ENCODE assay signal across 8 cellular contexts in genomic region chr15:59349715-59350420, GRCh38. TPM values are rescaled to one million over a fixed set of nuclear protein-coding genes. Genes with fewer than 3 reads are reported as not detected.
A peak's percentile ranks its signal among the peaks of the same experiment; 100 is the strongest.
DNase-seq lines count a peak whose midpoint lies in the region; ATAC-seq and TF ChIP-seq lines count a peak whose summit lies in the region.

No MANE protein-coding gene starts in this region.

- H3K79me1 ChIP-seq in H9 (ENCODE audit: insufficient read depth, low read depth, low read length, poor library complexity, severe bottlenecking), result peaks cover 2% of the 10 kb centered on the region

- H3K4me2 ChIP-seq in H9 (ENCODE audit: insufficient read depth, insufficient read length, low read length), result no peak overlapping the region

- no peak overlapping the region for H2BK5ac ChIP-seq in H9 (ENCODE audit: insufficient read length, low read length)

- H3K27me3 ChIP-seq in AG04450 (ENCODE audit: control insufficient read depth, insufficient read depth, low read length), result no peaks in the 10 kb centered on the region
- H3K27me3 ChIP-seq in H9 (ENCODE audit: insufficient read depth, low read length), result 0 out of 2 replicates have a peak, but pooled peaks cover 2% of the 10 kb centered on the region

- no peak overlapping the region for H3K4ac ChIP-seq in H9 (ENCODE audit: low read depth, low read length)

- intact Hi-C loops in left cardiac atrium (cut with DNase I), result no loop called here

- H3T11ph ChIP-seq in H9 (ENCODE audit: low read length), result no peak overlapping the region

- H3K27ac Mint-ChIP-seq in H9, result peak overlapping the region; percentile 3 to 93 (median 75); a peak in 6 of 7 replicates
- peak overlapping the region; percentile 18 for H3K27ac Mint-ChIP-seq in activated T-cell treated with anti-CD3 and anti-CD28 coated beads, Interleukin-2, amount 50 U/mL, for 24 hours
- H3K27ac Mint-ChIP-seq in stimulated activated naive CD8-positive, alpha-beta T cell treated with anti-CD3 and anti-CD28 coated beads, Interleukin-15, Interleukin-2, amounts not matched to agents 100 ng/mL and 50 ng/mL, for 24 hours, result peak overlapping the region; percentile 81

- no peak overlapping the region for H2AFZ ChIP-seq in H9 (ENCODE audit: low read length)

- peak overlapping the region in 1 of 2 experiments; percentile 34; a peak in 1 of 5 replicates for H3K4me3 Mint-ChIP-seq in H9
- no peak overlapping the region for H3K4me3 Mint-ChIP-seq in activated T-cell treated with anti-CD3 and anti-CD28 coated beads, Interleukin-2, amount 50 U/mL, for 24 hours
- H3K4me3 Mint-ChIP-seq in stimulated activated naive CD8-positive, alpha-beta T cell treated with anti-CD3 and anti-CD28 coated beads, Interleukin-15, Interleukin-2, amounts not matched to agents 100 ng/mL and 50 ng/mL, for 24 hours, result peak overlapping the region; percentile 18

- H3K27me3 Mint-ChIP-seq in H9 (ENCODE audit: low read depth), result no peaks in the 10 kb centered on the region
- peaks cover 30% of the 10 kb centered on the region for H3K27me3 Mint-ChIP-seq in activated T-cell treated with anti-CD3 and anti-CD28 coated beads, Interleukin-2, amount 50 U/mL, for 24 hours
- peaks cover 4% of the 10 kb centered on the region for H3K27me3 Mint-ChIP-seq in stimulated activated naive CD8-positive, alpha-beta T cell treated with anti-CD3 and anti-CD28 coated beads, Interleukin-15, Interleukin-2, amounts not matched to agents 100 ng/mL and 50 ng/mL, for 24 hours

- DNase-seq in AG04450 (ENCODE audit: low read depth, low spot score), result peak; percentile 61
- no peak for DNase-seq in H9
- DNase-seq in activated T-cell treated with anti-CD3 and anti-CD28 coated beads, Interleukin-2, amount 50 U/mL, for 24 hours, result no peak
- peak; percentile 36 for DNase-seq in left cardiac atrium
- no peak for DNase-seq in RPMI8226

- H3K36me3 Mint-ChIP-seq in H9 (ENCODE audit: insufficient read depth in 1 of 3, low read depth in 3 of 3), result peaks cover 2 to 10% (median 4%) of the 10 kb centered on the region in 3 experiments; a peak in 5 of 7 replicates
- no peaks in the 10 kb centered on the region for H3K36me3 Mint-ChIP-seq in activated T-cell treated with anti-CD3 and anti-CD28 coated beads, Interleukin-2, amount 50 U/mL, for 24 hours (ENCODE audit: low read depth)
- no peaks in the 10 kb centered on the region for H3K36me3 Mint-ChIP-seq in stimulated activated naive CD8-positive, alpha-beta T cell treated with anti-CD3 and anti-CD28 coated beads, Interleukin-15, Interleukin-2, amounts not matched to agents 100 ng/mL and 50 ng/mL, for 24 hours (ENCODE audit: low read depth)

- no peaks in the 10 kb centered on the region for H3K9me3 Mint-ChIP-seq in H9
- no peaks in the 10 kb centered on the region for H3K9me3 Mint-ChIP-seq in activated T-cell treated with anti-CD3 and anti-CD28 coated beads, Interleukin-2, amount 50 U/mL, for 24 hours
- H3K9me3 Mint-ChIP-seq in stimulated activated naive CD8-positive, alpha-beta T cell treated with anti-CD3 and anti-CD28 coated beads, Interleukin-15, Interleukin-2, amounts not matched to agents 100 ng/mL and 50 ng/mL, for 24 hours, result no peaks in the 10 kb centered on the region

- no peak overlapping the region for H2BK12ac ChIP-seq in H9 (ENCODE audit: insufficient read length, low read depth, low read length)

- no peak overlapping the region for H3K18ac ChIP-seq in H9 (ENCODE audit: insufficient read length, low read depth, low read length)

- no peak overlapping the region for H3K4me3 ChIP-seq in AG04450 (ENCODE audit: low read depth, low read length)

- H3K14ac ChIP-seq in H9 (ENCODE audit: insufficient read depth, low read length), result no peak overlapping the region

- no peak overlapping the region for H2BK20ac ChIP-seq in H9 (ENCODE audit: low read depth, low read length, poor library complexity, severe bottlenecking)

- no peak overlapping the region for H4K91ac ChIP-seq in H9 (ENCODE audit: insufficient read length, low read depth, low read length)

- H3K4me1 Mint-ChIP-seq in H9, result peaks cover 84 to 90% of the 10 kb centered on the region in 2 experiments
- H3K4me1 Mint-ChIP-seq in activated T-cell treated with anti-CD3 and anti-CD28 coated beads, Interleukin-2, amount 50 U/mL, for 24 hours (ENCODE audit: low read depth), result peaks cover 29% of the 10 kb centered on the region
- peaks cover 67% of the 10 kb centered on the region for H3K4me1 Mint-ChIP-seq in stimulated activated naive CD8-positive, alpha-beta T cell treated with anti-CD3 and anti-CD28 coated beads, Interleukin-15, Interleukin-2, amounts not matched to agents 100 ng/mL and 50 ng/mL, for 24 hours (ENCODE audit: low read depth)

- H3K4me1 ChIP-seq in H9 (ENCODE audit: insufficient read depth, low read length), result peaks cover 32% of the 10 kb centered on the region

- H4K8ac ChIP-seq in H9 (replicated peaks; ENCODE audit: insufficient read length, low read depth, low read length), result no peak overlapping the region

- CTCF ChIA-PET in AG04450 (lab: Charles Lee), result interaction anchor here (0.6 to 1.0 kb wide), 2 partner anchors 29 to 103 kb away, joined by 3 read pairs; no protein-coding TSS in a partner anchor

- H2BK15ac ChIP-seq in H9 (ENCODE audit: low read depth, low read length), result no peak overlapping the region

- H3K9ac ChIP-seq in H9 (ENCODE audit: extremely low read depth, insufficient read length, low read length), result no peak overlapping the region

- H3K9me3 ChIP-seq in AG04450 (ENCODE audit: control insufficient read depth, insufficient read depth, low read length) (no peaks in the 10 kb centered on the region), H9 (ENCODE audit: control insufficient read depth, low read depth, low read length) (no peaks in the 10 kb centered on the region)

- no peak overlapping the region for H3K23ac ChIP-seq in H9 (ENCODE audit: insufficient read length, low read depth, low read length)

- H2AK5ac ChIP-seq in H9 (ENCODE audit: insufficient read length, low read length), result no peak overlapping the region

- TF ChIP-seq CTCF in AG04450 (IDR thresholded peaks at IDR 0.05; ENCODE audit: low read depth, low read length) (no peak), H9 (conservative IDR thresholded peaks at IDR 0.05) (no peak)

- H3K56ac ChIP-seq in H9 (ENCODE audit: insufficient read length, low read depth, low read length), result no peak overlapping the region

- peaks cover 4% of the 10 kb centered on the region; the same call in 1 of the 2 replicates for H3K79me2 ChIP-seq in H9 (ENCODE audit: insufficient read depth, low read length)

- peaks cover 2% of the 10 kb centered on the region for H3K23me2 ChIP-seq in H9 (ENCODE audit: insufficient read length, low read depth, low read length, poor library complexity, severe bottlenecking)

- ATAC-seq in left cardiac atrium (peak; percentile 73 to 99), HG03039 (IDR thresholded peaks at IDR 0.05; ENCODE audit: unreplicated experiment) (no peak), GM18511 (IDR thresholded peaks at IDR 0.05; ENCODE audit: unreplicated experiment) (no peak)

- H3K27ac ChIP-seq in AG04450 (ENCODE audit: low read depth, low read length) (peak overlapping the region; percentile 72), H9 (ENCODE audit: insufficient read length, low read depth, low read length) (peak overlapping the region; percentile 19)

- no peak overlapping the region for H2BK120ac ChIP-seq in H9 (ENCODE audit: low read depth, low read length, poor library complexity, severe bottlenecking)

- no peak overlapping the region for H4K5ac ChIP-seq in H9 (ENCODE audit: insufficient read length, low read depth, low read length)

- POLR2A ChIA-PET in AG04450 (lab: Yijun Ruan, JAX), result no interaction called here

- no CpG with 5 or more reads among the region's 4 CpGs for WGBS in H9 (ENCODE audit: extremely low coverage, insufficient read length, low lambda C conversion rate)

- no peaks in the 10 kb centered on the region for H4K20me1 ChIP-seq in H9 (ENCODE audit: control insufficient read depth, insufficient read depth, insufficient read length)

RNA-seq across cellular contexts. Expression of gene MYO1E, which starts 22.8 kb away (rescaled TPM):
- polyA plus RNA-seq in AG04450 (2011; rRNA removed), result 44.6 and 49.1 TPM in 2 replicates
- 47.1 and 58.5 TPM in 2 replicates for polyA minus RNA-seq in AG04450 (2011; rRNA and poly(A)+ RNA removed)
- total RNA-seq in H9 (2021), result 235 and 249 TPM in 2 replicates
- 10 to 100 TPM; 32.1 to 49.5 TPM for total RNA-seq in left cardiac atrium

Comparison
In these comparisons a context has a peak if more than half of its experiments do, and no peak if none do; other contexts are left out.
1. DNase-seq: peak in AG04450 (single experiment) and left cardiac atrium (single experiment); none in H9 (single experiment), activated T-cell treated with anti-CD3 and anti-CD28 coated beads, Interleukin-2, amount 50 U/mL, for 24 hours (single experiment) and RPMI8226 (single experiment).
2. H3K27ac Mint-ChIP-seq: peak in every context shown above with its lines; median percentile 81 in stimulated activated naive CD8-positive, alpha-beta T cell treated with anti-CD3 and anti-CD28 coated beads, Interleukin-15, Interleukin-2, amounts not matched to agents 100 ng/mL and 50 ng/mL, for 24 hours; 75 in H9; 18 in activated T-cell treated with anti-CD3 and anti-CD28 coated beads, Interleukin-2, amount 50 U/mL, for 24 hours.
3. ATAC-seq: peak in left cardiac atrium (2 of 2); none in HG03039 (single experiment) and GM18511 (single experiment).